8 cellular contexts compared by ENCODE assay signal in the genomic region with DNA sequence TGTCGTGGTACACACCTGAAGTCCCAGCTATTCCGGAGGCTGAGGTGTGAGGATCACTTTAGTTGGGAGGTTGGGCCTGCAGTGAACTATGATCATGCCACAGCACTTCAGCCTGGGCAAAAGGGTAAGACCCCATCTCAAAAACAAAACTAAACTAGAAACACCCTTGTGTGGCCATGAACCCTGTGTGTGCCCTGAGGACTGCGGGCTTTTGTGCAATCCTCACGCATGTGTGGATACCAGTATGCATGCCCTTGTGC. TPM values are rescaled to one million over a fixed set of nuclear protein-coding genes. Genes with fewer than 3 reads are reported as not detected.
A peak's percentile ranks its signal among the peaks of the same experiment; 100 is the strongest.
DNase-seq lines count a peak whose midpoint lies in the region; ATAC-seq and TF ChIP-seq lines count a peak whose summit lies in the region.

No MANE protein-coding gene starts in this region.

- peaks cover 40% of the 10 kb centered on the region for H3K4me1 Mint-ChIP-seq in CD4-positive, alpha-beta T cell (ENCODE audit: low read depth)
- peaks cover 42% of the 10 kb centered on the region for H3K4me1 Mint-ChIP-seq in osteocyte (ENCODE audit: unreplicated experiment)

- POLR2A ChIA-PET in CD4-positive, alpha-beta T cell (lab: Charles Lee): interaction anchor here (0.6 to 6.9 kb wide), 14 partner anchors 9 to 625 kb away, joined by 3 to 198 read pairs (median 6); partner anchors contain the start of genes ACTMAP, HNRNPUL1, MIA and NUMBL

- H3K36me3 Mint-ChIP-seq in CD4-positive, alpha-beta T cell (ENCODE audit: low read depth): peaks cover 39% of the 10 kb centered on the region
- H3K36me3 Mint-ChIP-seq in osteocyte (ENCODE audit: unreplicated experiment): peaks cover 8% of the 10 kb centered on the region

- CTCF ChIA-PET in CD4-positive, alpha-beta T cell (lab: Charles Lee): interaction anchor here (1.0 to 2.3 kb wide), 10 partner anchors 9 to 135 kb away, joined by 3 to 24 read pairs (median 6); partner anchors contain the start of genes ACTMAP, COQ8B, ITPKC and NUMBL

- TF ChIP-seq CTCF in CD4-positive, alpha-beta T cell (IDR thresholded peaks at IDR 0.05): no peak
- no peak for TF ChIP-seq CTCF in OCI-LY1 (IDR thresholded peaks at IDR 0.05; ENCODE audit: low read length)
- TF ChIP-seq CTCF in osteocyte (IDR thresholded peaks at IDR 0.05): no peak

- H3K4me3 Mint-ChIP-seq in CD4-positive, alpha-beta T cell: peak overlapping the region; percentile 92
- H3K4me3 Mint-ChIP-seq in osteocyte (ENCODE audit: unreplicated experiment): peak overlapping the region; percentile 96

- H3K27me3 Mint-ChIP-seq in CD4-positive, alpha-beta T cell: no peaks in the 10 kb centered on the region
- H3K27me3 Mint-ChIP-seq in osteocyte (ENCODE audit: unreplicated experiment): no peaks in the 10 kb centered on the region

- H2AFZ ChIP-seq in OCI-LY1 (ENCODE audit: low read length): no peak overlapping the region

- no peaks in the 10 kb centered on the region for H3K27me3 ChIP-seq in CD4-positive, alpha-beta T cell (ENCODE audit: control insufficient read depth, insufficient read depth, low read length)
- H3K27me3 ChIP-seq in OCI-LY1 (ENCODE audit: insufficient read depth, low read length) (no peaks in the 10 kb centered on the region), endocrine pancreas (ENCODE audit: control insufficient read depth, insufficient read depth, low read length) (no peaks in the 10 kb centered on the region)

- H3K27ac ChIP-seq in CD4-positive, alpha-beta T cell (ENCODE audit: low read depth, low read length): peak overlapping the region; percentile 88
- H3K27ac ChIP-seq in OCI-LY1 (ENCODE audit: low read depth, low read length, poor library complexity, severe bottlenecking): peak overlapping the region; percentile 89

- H3K79me2 ChIP-seq in OCI-LY1 (ENCODE audit: insufficient read depth, low read length): peaks cover 28% of the 10 kb centered on the region

- H3K4me3 ChIP-seq in OCI-LY1 (ENCODE audit: low read depth, low read length, poor library complexity, severe bottlenecking): peak overlapping the region; percentile 56
- H3K4me3 ChIP-seq in endocrine pancreas (ENCODE audit: control insufficient read depth, insufficient read depth, low read length): peak overlapping the region; percentile 77

- H3K9me3 Mint-ChIP-seq in CD4-positive, alpha-beta T cell: no peaks in the 10 kb centered on the region
- no peaks in the 10 kb centered on the region for H3K9me3 Mint-ChIP-seq in osteocyte (ENCODE audit: unreplicated experiment)

- H3K27ac Mint-ChIP-seq in CD4-positive, alpha-beta T cell: peak overlapping the region; percentile 98
- H3K27ac Mint-ChIP-seq in osteocyte (ENCODE audit: unreplicated experiment): peak overlapping the region; percentile 97

- H4K20me1 ChIP-seq in OCI-LY1 (ENCODE audit: insufficient read depth, low read length): no peaks in the 10 kb centered on the region

- DNase-seq in CD4-positive, alpha-beta T cell: no peak
- DNase-seq in osteocyte (ENCODE audit: extremely low spot score, unreplicated experiment) (no peak), NK-92 (lab: John Stamatoyannopoulos, UW; ENCODE audit: unreplicated experiment) (no peak), NCI-H510A treated with DMSO at 0.1 percent for 48 hours (lab: John Stamatoyannopoulos, UW) (no peak)
- no peak for DNase-seq in stimulated activated CD8-positive, alpha-beta memory T cell treated with anti-CD3 and anti-CD28 coated beads, Interleukin-4, amount 100 ng/mL, for 48 hours

- intact Hi-C loops in CD4-positive, alpha-beta T cell (cut with DNase I, micrococcal nuclease): loop anchor here in 1 of 2 experiments (1.0 to 2.0 kb wide), 3 partner anchors 20 to 81 kb away; partner anchors contain the start of genes COQ8B, ITPKC, RAB4B and SNRPA

- H3F3A ChIP-seq in OCI-LY1 (ENCODE audit: insufficient read depth, low read length): no peaks in the 10 kb centered on the region

- no peaks in the 10 kb centered on the region for H3K9me2 ChIP-seq in OCI-LY1 (ENCODE audit: low read depth, low read length)

- H3K9ac ChIP-seq in OCI-LY1 (ENCODE audit: low read length) (peak overlapping the region; percentile 69), endocrine pancreas (ENCODE audit: control insufficient read depth, insufficient read depth, low read length) (peak overlapping the region; percentile 48)

- peak overlapping the region; percentile 72 for H3K4me2 ChIP-seq in OCI-LY1 (ENCODE audit: low read length)

- H3K4me1 ChIP-seq in OCI-LY1 (ENCODE audit: insufficient read depth, low read length, severe bottlenecking) (peaks cover 40% of the 10 kb centered on the region), endocrine pancreas (ENCODE audit: control insufficient read depth, insufficient read depth, low read length) (no peaks in the 10 kb centered on the region)

- H3K36me3 ChIP-seq in OCI-LY1 (ENCODE audit: insufficient read depth, low read length): peaks cover 24% of the 10 kb centered on the region; the same call in 1 of the 2 replicates
- H3K36me3 ChIP-seq in endocrine pancreas (ENCODE audit: control insufficient read depth, insufficient read depth, low read length): no peaks in the 10 kb centered on the region

- H3K9me3 ChIP-seq in CD4-positive, alpha-beta T cell (ENCODE audit: control insufficient read depth, low read length): no peaks in the 10 kb centered on the region
- H3K9me3 ChIP-seq in OCI-LY1 (ENCODE audit: low read length) (no peaks in the 10 kb centered on the region), endocrine pancreas (ENCODE audit: control insufficient read depth, low read length) (no peaks in the 10 kb centered on the region)

- ATAC-seq in CD4-positive, alpha-beta T cell (ENCODE audit: poor library complexity): no peak
- no peak for ATAC-seq in GM21390 (IDR thresholded peaks at IDR 0.05; ENCODE audit: unreplicated experiment)

RNA-seq across cellular contexts. Expression of gene EGLN2, which starts 1.1 kb away (rescaled TPM):
- 100 to 1,000 TPM; 150 to 151 TPM for total RNA-seq in CD4-positive, alpha-beta T cell
- total RNA-seq in osteocyte: 94.3 and 104 TPM in 2 replicates

RNA-seq across cellular contexts. Expression of gene RAB4B, which starts 19.8 kb away (rescaled TPM):
- 10 to 100 TPM; 26.6 to 26.9 TPM for total RNA-seq in CD4-positive, alpha-beta T cell
- 19.7 and 20.4 TPM in 2 replicates for total RNA-seq in osteocyte

RNA-seq across cellular contexts. Expression of gene MIA, which starts 22.6 kb away (rescaled TPM):
- not detected for total RNA-seq in CD4-positive, alpha-beta T cell
- 2.0 TPM in 1 of 2 replicates, not detected in the other for total RNA-seq in osteocyte

RNA-seq across cellular contexts. Expression of gene SNRPA, which starts 46.9 kb away (rescaled TPM):
- total RNA-seq in CD4-positive, alpha-beta T cell: 10 to 100 TPM; 60.3 to 76.7 TPM
- 48.0 and 53.2 TPM in 2 replicates for total RNA-seq in osteocyte

RNA-seq across cellular contexts. Expression of gene ACTMAP, which starts 47.6 kb away (rescaled TPM):
- total RNA-seq in CD4-positive, alpha-beta T cell: 1 to 10 TPM; 3.9 to 5.7 TPM
- total RNA-seq in osteocyte: 14.6 and 17.0 TPM in 2 replicates
